In the genomic region with DNA sequence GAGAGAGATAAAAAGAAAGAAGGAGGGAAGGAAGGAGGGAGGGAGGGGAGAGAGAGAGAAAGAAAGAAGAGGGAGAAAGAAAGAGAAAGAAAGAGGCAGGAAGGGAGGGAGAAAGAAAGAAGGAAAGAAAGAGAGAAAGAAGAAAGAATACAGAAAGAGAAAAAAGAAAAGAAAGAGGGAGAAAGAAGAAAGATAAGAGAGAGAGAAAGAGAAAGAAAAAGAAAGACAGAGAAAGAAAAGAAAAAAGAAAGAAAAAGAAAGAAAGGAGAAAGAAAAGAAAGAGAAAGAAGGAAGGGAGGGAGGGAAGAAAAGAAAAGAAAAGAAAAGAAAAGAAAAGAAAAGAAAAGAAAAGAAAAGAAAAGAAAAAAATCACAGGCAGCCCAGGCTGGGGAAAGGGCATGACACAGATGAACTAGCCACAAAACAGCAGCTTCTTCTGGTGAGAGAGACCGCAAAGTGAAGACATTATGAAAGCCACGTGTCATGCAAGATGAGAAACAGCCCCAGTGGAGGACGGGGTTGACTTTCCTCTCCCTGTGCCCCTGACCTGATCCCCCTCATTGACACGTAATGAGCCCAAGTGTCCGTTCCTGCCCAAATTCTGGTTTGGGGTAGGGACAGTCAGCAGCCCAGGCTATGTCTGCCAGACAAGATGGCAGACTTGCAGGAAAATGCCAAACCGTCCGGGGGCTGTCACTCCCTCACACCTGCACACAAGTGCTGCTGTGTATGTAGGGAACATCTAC, we compare ENCODE assay signal across 10 cellular contexts.
DNase-seq lines count a peak whose midpoint lies in the region; ATAC-seq and TF ChIP-seq lines count a peak whose summit lies in the region.
"Had no signal": no experiment of that assay in that cellular context is flagged by ENCODE, and none has a peak within 500 bp of the region (broad histone marks: within the 10 kb centered on the region; RNA-seq: fewer than 3 reads in every experiment).

No MANE protein-coding gene starts in this region.

- peaks cover 1% of the 10 kb centered on the region for H3K36me3 Mint-ChIP-seq in CD4-positive, alpha-beta T cell (ENCODE audit: low read depth)
- no peaks in the 10 kb centered on the region for H3K36me3 Mint-ChIP-seq in activated CD4-positive, alpha-beta memory T cell treated with anti-CD3 and anti-CD28 coated beads, Interleukin-2, amount 10 ng/mL, durations not matched to agents 7 days and 5 days (ENCODE audit: low read depth)

- intact Hi-C loops in CD4-positive, alpha-beta T cell (cut with DNase I, micrococcal nuclease) = loop anchor here in 1 of 2 experiments (5.0 to 10.0 kb wide), 3 partner anchors 45 to 1087 kb away; a partner anchor contains a TSS

- ATAC-seq in CD4-positive, alpha-beta T cell (ENCODE audit: poor library complexity) = peak; percentile 76
- ATAC-seq in GM19397 (IDR thresholded peaks at IDR 0.05; ENCODE audit: unreplicated experiment) = no peak

- DNase-seq in CD4-positive, alpha-beta T cell = peak; percentile 12 to 45 (median 24)
- DNase-seq in activated CD4-positive, alpha-beta memory T cell treated with anti-CD3 and anti-CD28 coated beads, Interleukin-2, amount 10 ng/mL, durations not matched to agents 7 days and 5 days = peak; percentile 51
- DNase-seq in myocyte (ENCODE audit: low read depth) (peak; percentile 53), cortex of kidney (lab: John Stamatoyannopoulos, UW) (no peak), kidney glomerular epithelial cell (lab: John Stamatoyannopoulos, UW) (no peak), OCI-M2 (lab: John Stamatoyannopoulos, UW; ENCODE audit: unreplicated experiment) (no peak)
- DNase-seq: testis had no signal

- no peaks in the 10 kb centered on the region for H3K9me3 ChIP-seq in CD4-positive, alpha-beta T cell (ENCODE audit: control insufficient read depth, low read length)
- H3K9me3 ChIP-seq in KOPT-K1 (ENCODE audit: insufficient read depth, low read length, poor library complexity, severe bottlenecking) = no peaks in the 10 kb centered on the region
- H3K9me3 ChIP-seq: testis had no signal

- H3K27me3 ChIP-seq in CD4-positive, alpha-beta T cell (ENCODE audit: control insufficient read depth, insufficient read depth, low read length) = no peaks in the 10 kb centered on the region
- H3K27me3 ChIP-seq: testis had no signal

- CTCF ChIA-PET in CD4-positive, alpha-beta T cell (lab: Charles Lee) = no interaction called here
- CTCF ChIA-PET in activated CD4-positive, alpha-beta memory T cell treated with anti-CD3 and anti-CD28 coated beads, Interleukin-2, amount 10 ng/mL, durations not matched to agents 7 days and 5 days (lab: Charles Lee) = interaction anchor here (0.6 kb wide), 1 partner anchor 102 kb away, joined by 3 read pairs; no protein-coding TSS in a partner anchor

- H3K4me1 Mint-ChIP-seq in CD4-positive, alpha-beta T cell (ENCODE audit: low read depth) = peaks cover 22% of the 10 kb centered on the region
- H3K4me1 Mint-ChIP-seq in activated CD4-positive, alpha-beta memory T cell treated with anti-CD3 and anti-CD28 coated beads, Interleukin-2, amount 10 ng/mL, durations not matched to agents 7 days and 5 days = peaks cover 21% of the 10 kb centered on the region

- H3K4me3 Mint-ChIP-seq in CD4-positive, alpha-beta T cell = peak overlapping the region; percentile 14
- no peak overlapping the region for H3K4me3 Mint-ChIP-seq in activated CD4-positive, alpha-beta memory T cell treated with anti-CD3 and anti-CD28 coated beads, Interleukin-2, amount 10 ng/mL, durations not matched to agents 7 days and 5 days
- H3K4me3 Mint-ChIP-seq: neural crest cell had no signal

- peaks cover under 1% of the 10 kb centered on the region for H3K27me3 Mint-ChIP-seq in CD4-positive, alpha-beta T cell
- peaks cover 20% of the 10 kb centered on the region for H3K27me3 Mint-ChIP-seq in activated CD4-positive, alpha-beta memory T cell treated with anti-CD3 and anti-CD28 coated beads, Interleukin-2, amount 10 ng/mL, durations not matched to agents 7 days and 5 days

- TF ChIP-seq CTCF in CD4-positive, alpha-beta T cell (IDR thresholded peaks at IDR 0.05) = no peak

- no peaks in the 10 kb centered on the region for H3K36me3 ChIP-seq in KOPT-K1 (ENCODE audit: insufficient read depth, low read length)

- H3K27ac Mint-ChIP-seq in CD4-positive, alpha-beta T cell = peak overlapping the region; percentile 35
- no peak overlapping the region for H3K27ac Mint-ChIP-seq in activated CD4-positive, alpha-beta memory T cell treated with anti-CD3 and anti-CD28 coated beads, Interleukin-2, amount 10 ng/mL, durations not matched to agents 7 days and 5 days

- no peaks in the 10 kb centered on the region for H3K9me3 Mint-ChIP-seq in CD4-positive, alpha-beta T cell
- no peaks in the 10 kb centered on the region for H3K9me3 Mint-ChIP-seq in activated CD4-positive, alpha-beta memory T cell treated with anti-CD3 and anti-CD28 coated beads, Interleukin-2, amount 10 ng/mL, durations not matched to agents 7 days and 5 days

- H3K27ac ChIP-seq in CD4-positive, alpha-beta T cell (ENCODE audit: low read depth, low read length) = no peak overlapping the region
- H3K27ac ChIP-seq in KOPT-K1 (ENCODE audit: low read depth, low read length, poor library complexity, severe bottlenecking) = peak overlapping the region; percentile 12

- POLR2A ChIA-PET in CD4-positive, alpha-beta T cell (lab: Charles Lee) = no interaction called here
- POLR2A ChIA-PET in activated CD4-positive, alpha-beta memory T cell treated with anti-CD3 and anti-CD28 coated beads, Interleukin-2, amount 10 ng/mL, durations not matched to agents 7 days and 5 days (lab: Charles Lee) = no interaction called here

Comparison
In these comparisons a context has a peak if more than half of its experiments do, and no peak if none do; other contexts are left out.
1. DNase-seq: peak in CD4-positive, alpha-beta T cell (10 of 10), activated CD4-positive, alpha-beta memory T cell treated with anti-CD3 and anti-CD28 coated beads, Interleukin-2, amount 10 ng/mL, durations not matched to agents 7 days and 5 days (single experiment) and myocyte (single experiment); none in cortex of kidney (single experiment), kidney glomerular epithelial cell (single experiment) and OCI-M2 (single experiment).